In the genomic region with DNA sequence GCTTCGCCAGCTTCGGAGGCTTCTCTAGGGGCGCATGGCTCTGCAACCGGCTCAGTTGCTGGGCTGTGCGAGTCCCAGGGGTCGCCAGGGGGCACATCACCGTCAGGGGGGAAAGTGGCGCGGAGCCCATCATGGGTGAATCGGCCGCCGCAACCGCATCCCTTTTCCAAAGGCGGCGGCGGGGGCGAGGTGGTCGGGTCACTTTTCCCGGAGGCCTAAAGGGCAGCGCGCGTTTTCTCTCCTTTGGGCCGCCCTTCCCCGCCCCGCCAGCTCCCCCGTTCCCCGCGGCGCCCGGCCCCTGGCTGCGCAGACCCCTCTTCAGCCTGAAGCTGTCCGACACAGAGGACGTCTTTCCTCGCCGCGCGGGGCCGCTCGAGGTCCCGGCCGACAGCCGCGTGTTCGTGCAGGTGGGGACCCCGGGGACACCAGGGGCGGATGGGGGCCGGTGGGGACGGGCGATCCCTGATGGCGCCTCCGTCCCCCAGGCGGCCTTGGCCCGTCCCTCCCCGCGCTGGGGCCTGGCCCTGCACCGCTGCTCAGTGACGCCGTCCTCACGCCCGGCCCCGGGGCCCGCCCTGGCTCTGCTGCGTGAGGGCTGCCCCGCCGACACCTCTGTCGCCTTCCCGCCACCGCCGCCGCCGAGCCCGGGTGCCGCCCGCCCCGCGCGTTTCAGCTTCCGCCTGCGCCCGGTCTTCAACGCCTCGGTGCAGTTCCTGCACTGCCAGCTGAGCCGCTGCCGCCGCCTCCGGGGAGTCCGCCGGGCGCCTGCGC, we compare ENCODE assay signal across 1 cellular context.
A peak's percentile ranks its signal among the peaks of the same experiment; 100 is the strongest.
TF ChIP-seq lines count a peak whose summit lies in the region.

No MANE protein-coding gene starts in this region.

TF ChIP-seq in HepG2, 621 proteins besides CTCF, POLR2A, EP300 and RAD21 (continued from another document and continues in another):
- TF ChIP-seq KAT8 (CRISPR knock-in tag; IDR thresholded peaks at IDR 0.05) (no peak), HDAC6 (IDR thresholded peaks at IDR 0.05; ENCODE audit: low read depth, low read length) (no peak), CBFB (CRISPR knock-in tag; IDR thresholded peaks at IDR 0.05) (no peak), ZNF350 (CRISPR knock-in tag; IDR thresholded peaks at IDR 0.05; ENCODE audit: borderline replicate concordance, low read depth) (no peak), POLR2AphosphoS2 (IDR thresholded peaks at IDR 0.05; ENCODE audit: low read depth, low read length) (no peak), ZNF547 (CRISPR knock-in tag; IDR thresholded peaks at IDR 0.05) (no peak), ZNF207 (IDR thresholded peaks at IDR 0.05; ENCODE audit: borderline replicate concordance) (no peak), PRDM15 (CRISPR knock-in tag; IDR thresholded peaks at IDR 0.05) (no peak), ZNF256 (CRISPR knock-in tag; conservative IDR thresholded peaks at IDR 0.05) (no peak), ATRX (CRISPR knock-in tag; IDR thresholded peaks at IDR 0.05; ENCODE audit: borderline replicate concordance) (no peak), ZKSCAN1 (IDR thresholded peaks at IDR 0.05; ENCODE audit: low read length) (no peak), TBP (CRISPR knock-in tag; IDR thresholded peaks at IDR 0.05) (no peak), ZNF446 (CRISPR knock-in tag; IDR thresholded peaks at IDR 0.05) (0 out of 2 replicates have a peak, but pooled peaks have one; percentile 50), ZNF343 (CRISPR knock-in tag; IDR thresholded peaks at IDR 0.05) (no peak), HNRNPLL (IDR thresholded peaks at IDR 0.05; ENCODE audit: low read depth, low read length, poor library complexity, severe bottlenecking) (no peak), POLR2G (IDR thresholded peaks at IDR 0.05; ENCODE audit: low read depth, low read length) (peak; percentile 40), ZBTB21 (CRISPR knock-in tag; IDR thresholded peaks at IDR 0.05) (no peak), REPIN1 (CRISPR knock-in tag; IDR thresholded peaks at IDR 0.05; ENCODE audit: borderline replicate concordance, low read depth) (no peak), SMC3 (IDR thresholded peaks at IDR 0.05; ENCODE audit: low read length) (no peak), TCF12 (IDR thresholded peaks at IDR 0.05) (no peak), TCF12 (CRISPR knock-in tag; IDR thresholded peaks at IDR 0.05) (no peak), SETDB1 (CRISPR knock-in tag; IDR thresholded peaks at IDR 0.05; ENCODE audit: borderline replicate concordance) (no peak), ZNF484 (CRISPR knock-in tag; IDR thresholded peaks at IDR 0.05; ENCODE audit: borderline replicate concordance, low read depth) (no peak), ZNF33B (CRISPR knock-in tag; IDR thresholded peaks at IDR 0.05) (no peak), ARNT (IDR thresholded peaks at IDR 0.05) (no peak), ZNF367 (CRISPR knock-in tag; IDR thresholded peaks at IDR 0.05; ENCODE audit: borderline replicate concordance) (no peak), ZNF652 (CRISPR knock-in tag; IDR thresholded peaks at IDR 0.05; ENCODE audit: borderline replicate concordance, low read depth) (no peak), ZNF10 (CRISPR knock-in tag; IDR thresholded peaks at IDR 0.05; ENCODE audit: borderline replicate concordance, low read depth) (no peak), CEBPG (CRISPR knock-in tag; IDR thresholded peaks at IDR 0.05) (no peak), PRMT3 (CRISPR knock-in tag; IDR thresholded peaks at IDR 0.05; ENCODE audit: borderline replicate concordance, low read depth) (peak; percentile 69; the same call in 1 of the 2 replicates)
- TF ChIP-seq, protein P1, sequence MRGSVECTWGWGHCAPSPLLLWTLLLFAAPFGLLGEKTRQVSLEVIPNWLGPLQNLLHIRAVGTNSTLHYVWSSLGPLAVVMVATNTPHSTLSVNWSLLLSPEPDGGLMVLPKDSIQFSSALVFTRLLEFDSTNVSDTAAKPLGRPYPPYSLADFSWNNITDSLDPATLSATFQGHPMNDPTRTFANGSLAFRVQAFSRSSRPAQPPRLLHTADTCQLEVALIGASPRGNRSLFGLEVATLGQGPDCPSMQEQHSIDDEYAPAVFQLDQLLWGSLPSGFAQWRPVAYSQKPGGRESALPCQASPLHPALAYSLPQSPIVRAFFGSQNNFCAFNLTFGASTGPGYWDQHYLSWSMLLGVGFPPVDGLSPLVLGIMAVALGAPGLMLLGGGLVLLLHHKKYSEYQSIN (CRISPR knock-in tag; IDR thresholded peaks at IDR 0.05; ENCODE audit: borderline replicate concordance), result no peak
- TF ChIP-seq, protein P2, sequence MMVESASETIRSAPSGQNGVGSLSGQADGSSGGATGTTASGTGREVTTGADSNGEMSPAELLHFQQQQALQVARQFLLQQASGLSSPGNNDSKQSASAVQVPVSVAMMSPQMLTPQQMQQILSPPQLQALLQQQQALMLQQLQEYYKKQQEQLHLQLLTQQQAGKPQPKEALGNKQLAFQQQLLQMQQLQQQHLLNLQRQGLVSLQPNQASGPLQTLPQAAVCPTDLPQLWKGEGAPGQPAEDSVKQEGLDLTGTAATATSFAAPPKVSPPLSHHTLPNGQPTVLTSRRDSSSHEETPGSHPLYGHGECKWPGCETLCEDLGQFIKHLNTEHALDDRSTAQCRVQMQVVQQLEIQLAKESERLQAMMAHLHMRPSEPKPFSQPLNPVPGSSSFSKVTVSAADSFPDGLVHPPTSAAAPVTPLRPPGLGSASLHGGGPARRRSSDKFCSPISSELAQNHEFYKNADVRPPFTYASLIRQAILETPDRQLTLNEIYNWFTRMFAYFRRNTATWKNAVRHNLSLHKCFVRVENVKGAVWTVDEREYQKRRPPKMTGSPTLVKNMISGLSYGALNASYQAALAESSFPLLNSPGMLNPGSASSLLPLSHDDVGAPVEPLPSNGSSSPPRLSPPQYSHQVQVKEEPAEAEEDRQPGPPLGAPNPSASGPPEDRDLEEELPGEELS (CRISPR knock-in tag; IDR thresholded peaks at IDR 0.05), result no peak
- TF ChIP-seq, protein P3, sequence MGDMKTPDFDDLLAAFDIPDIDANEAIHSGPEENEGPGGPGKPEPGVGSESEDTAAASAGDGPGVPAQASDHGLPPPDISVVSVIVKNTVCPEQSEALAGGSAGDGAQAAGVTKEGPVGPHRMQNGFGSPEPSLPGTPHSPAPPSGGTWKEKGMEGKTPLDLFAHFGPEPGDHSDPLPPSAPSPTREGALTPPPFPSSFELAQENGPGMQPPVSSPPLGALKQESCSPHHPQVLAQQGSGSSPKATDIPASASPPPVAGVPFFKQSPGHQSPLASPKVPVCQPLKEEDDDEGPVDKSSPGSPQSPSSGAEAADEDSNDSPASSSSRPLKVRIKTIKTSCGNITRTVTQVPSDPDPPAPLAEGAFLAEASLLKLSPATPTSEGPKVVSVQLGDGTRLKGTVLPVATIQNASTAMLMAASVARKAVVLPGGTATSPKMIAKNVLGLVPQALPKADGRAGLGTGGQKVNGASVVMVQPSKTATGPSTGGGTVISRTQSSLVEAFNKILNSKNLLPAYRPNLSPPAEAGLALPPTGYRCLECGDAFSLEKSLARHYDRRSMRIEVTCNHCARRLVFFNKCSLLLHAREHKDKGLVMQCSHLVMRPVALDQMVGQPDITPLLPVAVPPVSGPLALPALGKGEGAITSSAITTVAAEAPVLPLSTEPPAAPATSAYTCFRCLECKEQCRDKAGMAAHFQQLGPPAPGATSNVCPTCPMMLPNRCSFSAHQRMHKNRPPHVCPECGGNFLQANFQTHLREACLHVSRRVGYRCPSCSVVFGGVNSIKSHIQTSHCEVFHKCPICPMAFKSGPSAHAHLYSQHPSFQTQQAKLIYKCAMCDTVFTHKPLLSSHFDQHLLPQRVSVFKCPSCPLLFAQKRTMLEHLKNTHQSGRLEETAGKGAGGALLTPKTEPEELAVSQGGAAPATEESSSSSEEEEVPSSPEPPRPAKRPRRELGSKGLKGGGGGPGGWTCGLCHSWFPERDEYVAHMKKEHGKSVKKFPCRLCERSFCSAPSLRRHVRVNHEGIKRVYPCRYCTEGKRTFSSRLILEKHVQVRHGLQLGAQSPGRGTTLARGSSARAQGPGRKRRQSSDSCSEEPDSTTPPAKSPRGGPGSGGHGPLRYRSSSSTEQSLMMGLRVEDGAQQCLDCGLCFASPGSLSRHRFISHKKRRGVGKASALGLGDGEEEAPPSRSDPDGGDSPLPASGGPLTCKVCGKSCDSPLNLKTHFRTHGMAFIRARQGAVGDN (CRISPR knock-in tag; IDR thresholded peaks at IDR 0.05), result peak; percentile 82
- TF ChIP-seq, protein P4, sequence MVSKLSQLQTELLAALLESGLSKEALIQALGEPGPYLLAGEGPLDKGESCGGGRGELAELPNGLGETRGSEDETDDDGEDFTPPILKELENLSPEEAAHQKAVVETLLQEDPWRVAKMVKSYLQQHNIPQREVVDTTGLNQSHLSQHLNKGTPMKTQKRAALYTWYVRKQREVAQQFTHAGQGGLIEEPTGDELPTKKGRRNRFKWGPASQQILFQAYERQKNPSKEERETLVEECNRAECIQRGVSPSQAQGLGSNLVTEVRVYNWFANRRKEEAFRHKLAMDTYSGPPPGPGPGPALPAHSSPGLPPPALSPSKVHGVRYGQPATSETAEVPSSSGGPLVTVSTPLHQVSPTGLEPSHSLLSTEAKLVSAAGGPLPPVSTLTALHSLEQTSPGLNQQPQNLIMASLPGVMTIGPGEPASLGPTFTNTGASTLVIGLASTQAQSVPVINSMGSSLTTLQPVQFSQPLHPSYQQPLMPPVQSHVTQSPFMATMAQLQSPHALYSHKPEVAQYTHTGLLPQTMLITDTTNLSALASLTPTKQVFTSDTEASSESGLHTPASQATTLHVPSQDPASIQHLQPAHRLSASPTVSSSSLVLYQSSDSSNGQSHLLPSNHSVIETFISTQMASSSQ (IDR thresholded peaks at IDR 0.05; ENCODE audit: low read depth), result no peak
- TF ChIP-seq, protein P4 (CRISPR knock-in tag; IDR thresholded peaks at IDR 0.05; ENCODE audit: borderline replicate concordance), result 0 out of 2 replicates have a peak, but pooled peaks have one; percentile 42
- TF ChIP-seq, protein P5, sequence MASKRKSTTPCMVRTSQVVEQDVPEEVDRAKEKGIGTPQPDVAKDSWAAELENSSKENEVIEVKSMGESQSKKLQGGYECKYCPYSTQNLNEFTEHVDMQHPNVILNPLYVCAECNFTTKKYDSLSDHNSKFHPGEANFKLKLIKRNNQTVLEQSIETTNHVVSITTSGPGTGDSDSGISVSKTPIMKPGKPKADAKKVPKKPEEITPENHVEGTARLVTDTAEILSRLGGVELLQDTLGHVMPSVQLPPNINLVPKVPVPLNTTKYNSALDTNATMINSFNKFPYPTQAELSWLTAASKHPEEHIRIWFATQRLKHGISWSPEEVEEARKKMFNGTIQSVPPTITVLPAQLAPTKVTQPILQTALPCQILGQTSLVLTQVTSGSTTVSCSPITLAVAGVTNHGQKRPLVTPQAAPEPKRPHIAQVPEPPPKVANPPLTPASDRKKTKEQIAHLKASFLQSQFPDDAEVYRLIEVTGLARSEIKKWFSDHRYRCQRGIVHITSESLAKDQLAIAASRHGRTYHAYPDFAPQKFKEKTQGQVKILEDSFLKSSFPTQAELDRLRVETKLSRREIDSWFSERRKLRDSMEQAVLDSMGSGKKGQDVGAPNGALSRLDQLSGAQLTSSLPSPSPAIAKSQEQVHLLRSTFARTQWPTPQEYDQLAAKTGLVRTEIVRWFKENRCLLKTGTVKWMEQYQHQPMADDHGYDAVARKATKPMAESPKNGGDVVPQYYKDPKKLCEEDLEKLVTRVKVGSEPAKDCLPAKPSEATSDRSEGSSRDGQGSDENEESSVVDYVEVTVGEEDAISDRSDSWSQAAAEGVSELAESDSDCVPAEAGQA (IDR thresholded peaks at IDR 0.05; ENCODE audit: low read depth), result no peak
- TF ChIP-seq, protein P5 (CRISPR knock-in tag; IDR thresholded peaks at IDR 0.05; ENCODE audit: borderline replicate concordance), result no peak
